14 cellular contexts compared by ENCODE assay signal in genomic region chr17:81348097-81349055, GRCh38. TPM values are rescaled to one million over a fixed set of nuclear protein-coding genes. Genes with fewer than 3 reads are reported as not detected.
DNase-seq lines count a peak whose midpoint lies in the region; ATAC-seq and TF ChIP-seq lines count a peak whose summit lies in the region.
"Had no signal": no experiment of that assay in that cellular context is flagged by ENCODE, and none has a peak within 500 bp of the region (broad histone marks: within the 10 kb centered on the region; RNA-seq: fewer than 3 reads in every experiment).

No MANE protein-coding gene starts in this region.

- H3K79me2 ChIP-seq in HCT116 (ENCODE audit: insufficient read depth, low read length) = peaks cover 21% of the 10 kb centered on the region

- H3K4me3 ChIP-seq in HCT116 (replicated peaks in 1 of 2; ENCODE audit: low read depth in 1 of 2, low read length in 2 of 2) = no peak overlapping the region
- no peak overlapping the region for H3K4me3 ChIP-seq in SK-N-MC
- no peak overlapping the region for H3K4me3 ChIP-seq in mucosa of descending colon
- H3K4me3 ChIP-seq: psoas muscle had no signal

- intact Hi-C loops in HCT116 (cut with micrococcal nuclease) (no loop called here), mucosa of descending colon (cut with DNase I, micrococcal nuclease) (no loop called here)

- H3K4me1 ChIP-seq in HCT116 (ENCODE audit: control insufficient read depth in 1 of 2, insufficient read depth in 2 of 2, low read length in 2 of 2) (peaks cover 37 to 63% of the 10 kb centered on the region in 2 experiments), mucosa of descending colon (ENCODE audit: low read depth) (peaks cover 11% of the 10 kb centered on the region), foreskin keratinocyte (peaks cover 9% of the 10 kb centered on the region)

- H3K9ac ChIP-seq in HCT116 (ENCODE audit: low read length) (peak overlapping the region; percentile 26), SK-N-MC (ENCODE audit: insufficient read length) (no peak overlapping the region)

- no peak for DNase-seq in HCT116 (ENCODE audit: low read depth, low spot score)
- DNase-seq in SK-N-MC (ENCODE audit: low read depth, low spot score) = no peak
- peak; percentile 74 to 82 (median 82) for DNase-seq in mucosa of descending colon
- DNase-seq in HPDE6-E6E7 (ENCODE audit: extremely low spot score) = no peak
- DNase-seq in activated CD8-positive, alpha-beta memory T cell treated with anti-CD3 and anti-CD28 coated beads, Interleukin-2, amount 50 U/mL, for 48 hours = no peak
- DNase-seq in foreskin keratinocyte = no peak
- DNase-seq in islet precursor cell = no peak
- DNase-seq: activated CD4-positive, alpha-beta T cell treated with anti-CD3 and anti-CD28 coated beads for 4 hours; central memory CD4-positive, alpha-beta T cell; GF-D8; MM.1S; psoas muscle; T-helper 2 cell had no signal

- H3K4me2 ChIP-seq in HCT116 (ENCODE audit: low read length) = peak overlapping the region; percentile 61

- H3K36me3 ChIP-seq in HCT116 (ENCODE audit: control insufficient read depth in 1 of 2, insufficient read depth in 2 of 2, low read length in 2 of 2) (no peaks in the 10 kb centered on the region), SK-N-MC (ENCODE audit: insufficient read depth, low read length) (peaks cover 3% of the 10 kb centered on the region; the same call in 1 of the 2 replicates), mucosa of descending colon (ENCODE audit: low read depth) (no peaks in the 10 kb centered on the region)

- ATAC-seq in HCT116 = no peak
- peak; percentile 58 for ATAC-seq in mucosa of descending colon
- no peak for ATAC-seq in foreskin keratinocyte
- ATAC-seq: psoas muscle had no signal

- no peak overlapping the region for H2AFZ ChIP-seq in HCT116 (ENCODE audit: low read depth, low read length, poor library complexity, severe bottlenecking)

- no peaks in the 10 kb centered on the region for H4K20me1 ChIP-seq in HCT116 (ENCODE audit: insufficient read depth)

- POLR2A ChIA-PET in HCT116 (lab: Charles Lee) = interaction anchor here (1.4 to 3.3 kb wide), 2 partner anchors 31 to 56 kb away, joined by 9 to 11 read pairs; no protein-coding TSS in a partner anchor

- no peak for TF ChIP-seq RAD21 in HCT116 (IDR thresholded peaks at IDR 0.05; ENCODE audit: low read depth)

- no peak for TF ChIP-seq POLR2A in HCT116 (IDR thresholded peaks at IDR 0.05; ENCODE audit: borderline replicate concordance, extremely low read depth, insufficient read depth, insufficient read length)

- TF ChIP-seq CTCF in C4-2B (conservative IDR thresholded peaks at IDR 0.05) (no peak), HCT116 (IDR thresholded peaks at IDR 0.05 in 2 of 3, conservative IDR thresholded peaks at IDR 0.05 in 1 of 3; ENCODE audit: borderline replicate concordance in 1 of 3, insufficient read depth in 1 of 3, low read depth in 2 of 3, low read length in 2 of 3) (no peak), mucosa of descending colon (IDR thresholded peaks at IDR 0.05) (no peak), foreskin keratinocyte (conservative IDR thresholded peaks at IDR 0.05) (no peak)

- CTCF ChIA-PET in HCT116 (lab: Charles Lee) = no interaction called here

- RAD21 ChIA-PET in HCT116 (lab: Charles Lee; ENCODE audit: low non-redundant PET in 1 of 2, low total read pairs in 2 of 2, uncharacterized antibody in 2 of 2, unreplicated experiment in 2 of 2) = no interaction called here

- no peaks in the 10 kb centered on the region for H3K27me3 ChIP-seq in HCT116 (ENCODE audit: insufficient read depth, low read length)
- H3K27me3 ChIP-seq in foreskin keratinocyte = no peaks in the 10 kb centered on the region

- no TSS peak for BruUV-seq in HCT116 (replicated peaks; lab: Mats Ljungman, UMichigan)

- H3K9me3 ChIP-seq in HCT116 (ENCODE audit: control insufficient read depth in 1 of 2, insufficient read depth in 1 of 2, low read depth in 1 of 2, low read length in 2 of 2) (no peaks in the 10 kb centered on the region), SK-N-MC (ENCODE audit: low read depth, low read length) (no peaks in the 10 kb centered on the region), mucosa of descending colon (no peaks in the 10 kb centered on the region)
- H3K9me3 ChIP-seq: psoas muscle had no signal

- H3K27ac ChIP-seq in C4-2B (peak overlapping the region; percentile 44), HCT116 (ENCODE audit: low read depth, low read length) (no peak overlapping the region; the same call in 1 of the 2 replicates), SK-N-MC (peak overlapping the region; percentile 38), foreskin keratinocyte (no peak overlapping the region)
- H3K27ac ChIP-seq: psoas muscle had no signal

- no peaks in the 10 kb centered on the region for H3K9me2 ChIP-seq in HCT116 (ENCODE audit: insufficient read depth)

TF ChIP-seq in HCT116, 20 proteins besides CTCF, POLR2A, EP300 and RAD21:
- TF ChIP-seq SP1 (IDR thresholded peaks at IDR 0.05; ENCODE audit: low read depth) (no peak), EZH2 (IDR thresholded peaks at IDR 0.05) (no peak), CEBPB (IDR thresholded peaks at IDR 0.05; ENCODE audit: low read depth) (no peak), MAX (IDR thresholded peaks at IDR 0.05) (peak; percentile 63; the same call in 1 of the 2 replicates)

RNA-seq across cellular contexts. Expression of gene BAHCC1, which starts 46.9 kb away (rescaled TPM):
- total RNA-seq in HCT116 (2021; ENCODE audit: unreplicated experiment) = 45.2 TPM
- 16.1 and 18.2 TPM in 2 replicates for polyA plus RNA-seq in HCT116 (2012)
- 10 to 100 TPM; 14.0 to 27.4 (median 16.5) TPM for total RNA-seq in mucosa of descending colon
- total RNA-seq in foreskin keratinocyte = 4.4 and 5.6 TPM in 2 replicates
- 1.7 and 2.2 TPM in 2 replicates for polyA plus RNA-seq in foreskin keratinocyte

RNA-seq across cellular contexts. Expression of gene SLC38A10, which starts 53.3 kb away (rescaled TPM):
- total RNA-seq in HCT116 (2021; ENCODE audit: unreplicated experiment) (109 TPM), mucosa of descending colon (10 to 100 TPM; 77.0 to 95.3 (median 94.0) TPM), foreskin keratinocyte (36.6 and 41.3 TPM in 2 replicates)
- polyA plus RNA-seq in HCT116 (2012) = 75.0 and 96.2 TPM in 2 replicates
- polyA plus RNA-seq in foreskin keratinocyte = 35.3 and 38.3 TPM in 2 replicates

Comparison
In these comparisons a context has a peak if more than half of its experiments do, and no peak if none do; other contexts are left out.
1. H3K27ac ChIP-seq: peak in C4-2B (single experiment) and SK-N-MC (single experiment); none in HCT116 (single experiment) and foreskin keratinocyte (single experiment).
2. DNase-seq: peak in mucosa of descending colon (3 of 3); none in HCT116 (single experiment), SK-N-MC (single experiment), HPDE6-E6E7 (single experiment), activated CD8-positive, alpha-beta memory T cell treated with anti-CD3 and anti-CD28 coated beads, Interleukin-2, amount 50 U/mL, for 48 hours (single experiment), foreskin keratinocyte (0 of 2) and islet precursor cell (single experiment).